In the genomic region with DNA sequence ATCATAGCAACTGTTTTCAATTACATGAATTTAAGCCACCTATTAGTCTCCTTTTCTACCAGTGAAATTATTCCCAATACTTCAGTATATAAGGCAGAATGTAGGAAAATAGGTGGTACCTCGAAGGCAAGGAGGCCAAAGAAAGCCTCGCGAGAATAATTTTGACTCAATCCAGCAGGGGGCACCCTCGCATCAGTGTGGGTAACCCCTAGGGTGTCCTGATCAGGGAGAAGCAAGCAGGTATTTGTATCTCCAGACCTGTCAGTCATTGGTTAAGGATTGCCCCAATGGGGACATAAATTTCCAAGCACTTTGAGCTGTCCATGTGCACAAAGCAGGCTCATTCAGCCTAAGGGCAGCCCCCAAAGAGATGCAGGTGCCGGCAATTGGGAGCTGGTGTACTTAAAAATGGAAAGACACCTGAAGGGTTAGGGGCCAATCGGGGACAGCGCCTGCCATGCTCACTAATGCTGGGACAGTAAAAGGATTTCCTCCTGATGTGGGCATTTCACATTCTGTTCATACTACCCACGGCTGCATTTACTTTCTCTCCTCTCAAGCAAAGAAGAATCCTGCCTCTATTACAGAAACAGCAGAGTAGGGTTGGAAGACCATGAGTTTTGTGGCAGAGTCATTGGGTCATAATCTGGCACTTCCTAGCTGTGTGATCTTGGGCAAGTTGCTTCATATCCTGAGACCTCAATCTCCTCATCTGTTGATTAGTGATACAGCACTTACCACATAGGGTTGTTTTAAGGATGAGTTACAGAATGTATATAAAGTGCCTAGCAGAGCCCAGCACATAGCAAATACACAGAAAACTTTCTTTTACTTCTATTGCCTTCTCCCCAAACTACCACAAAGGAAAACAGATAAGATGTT, we compare ENCODE assay signal across 1 cellular context.
TF ChIP-seq lines count a peak whose summit lies in the region.

No MANE protein-coding gene starts in this region.

TF ChIP-seq in K562, 482 proteins besides CTCF, POLR2A, EP300 and RAD21 (continued from another document):
- TF ChIP-seq, protein P1, sequence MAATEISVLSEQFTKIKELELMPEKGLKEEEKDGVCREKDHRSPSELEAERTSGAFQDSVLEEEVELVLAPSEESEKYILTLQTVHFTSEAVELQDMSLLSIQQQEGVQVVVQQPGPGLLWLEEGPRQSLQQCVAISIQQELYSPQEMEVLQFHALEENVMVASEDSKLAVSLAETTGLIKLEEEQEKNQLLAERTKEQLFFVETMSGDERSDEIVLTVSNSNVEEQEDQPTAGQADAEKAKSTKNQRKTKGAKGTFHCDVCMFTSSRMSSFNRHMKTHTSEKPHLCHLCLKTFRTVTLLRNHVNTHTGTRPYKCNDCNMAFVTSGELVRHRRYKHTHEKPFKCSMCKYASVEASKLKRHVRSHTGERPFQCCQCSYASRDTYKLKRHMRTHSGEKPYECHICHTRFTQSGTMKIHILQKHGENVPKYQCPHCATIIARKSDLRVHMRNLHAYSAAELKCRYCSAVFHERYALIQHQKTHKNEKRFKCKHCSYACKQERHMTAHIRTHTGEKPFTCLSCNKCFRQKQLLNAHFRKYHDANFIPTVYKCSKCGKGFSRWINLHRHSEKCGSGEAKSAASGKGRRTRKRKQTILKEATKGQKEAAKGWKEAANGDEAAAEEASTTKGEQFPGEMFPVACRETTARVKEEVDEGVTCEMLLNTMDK (IDR thresholded peaks at IDR 0.05; ENCODE audit: borderline replicate concordance, insufficient read depth, low read depth, low read length, poor library complexity, severe bottlenecking) = peak; percentile 19
- TF ChIP-seq NUFIP1 (IDR thresholded peaks at IDR 0.05; ENCODE audit: partially characterized antibody) = no peak
- 0 out of 2 replicates have a peak, but pooled peaks have one; percentile 12 for TF ChIP-seq SMC3 (conservative IDR thresholded peaks at IDR 0.05; ENCODE audit: insufficient read depth, low read depth, low read length)
- no peak for TF ChIP-seq ZNF140 (CRISPR knock-in tag; IDR thresholded peaks at IDR 0.05)
- TF ChIP-seq, protein P2, sequence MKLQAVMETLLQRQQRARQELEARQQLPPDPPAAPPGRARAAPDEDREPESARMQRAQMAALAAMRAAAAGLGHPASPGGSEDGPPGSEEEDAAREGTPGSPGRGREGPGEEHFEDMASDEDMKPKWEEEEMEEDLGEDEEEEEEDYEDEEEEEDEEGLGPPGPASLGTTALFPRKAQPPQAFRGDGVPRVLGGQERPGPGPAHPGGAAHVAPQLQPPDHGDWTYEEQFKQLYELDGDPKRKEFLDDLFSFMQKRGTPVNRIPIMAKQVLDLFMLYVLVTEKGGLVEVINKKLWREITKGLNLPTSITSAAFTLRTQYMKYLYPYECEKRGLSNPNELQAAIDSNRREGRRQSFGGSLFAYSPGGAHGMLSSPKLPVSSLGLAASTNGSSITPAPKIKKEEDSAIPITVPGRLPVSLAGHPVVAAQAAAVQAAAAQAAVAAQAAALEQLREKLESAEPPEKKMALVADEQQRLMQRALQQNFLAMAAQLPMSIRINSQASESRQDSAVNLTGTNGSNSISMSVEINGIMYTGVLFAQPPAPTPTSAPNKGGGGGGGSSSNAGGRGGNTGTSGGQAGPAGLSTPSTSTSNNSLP (IDR thresholded peaks at IDR 0.05; ENCODE audit: borderline replicate concordance, low read depth, low read length) = no peak
- TF ChIP-seq SRSF3 (IDR thresholded peaks at IDR 0.05; ENCODE audit: insufficient read depth, low read length) = no peak
TF ChIP-seq in K562: peak in this region for 2.
